Comparison of ENCODE assay signal across 9 cellular contexts in the genomic region with DNA sequence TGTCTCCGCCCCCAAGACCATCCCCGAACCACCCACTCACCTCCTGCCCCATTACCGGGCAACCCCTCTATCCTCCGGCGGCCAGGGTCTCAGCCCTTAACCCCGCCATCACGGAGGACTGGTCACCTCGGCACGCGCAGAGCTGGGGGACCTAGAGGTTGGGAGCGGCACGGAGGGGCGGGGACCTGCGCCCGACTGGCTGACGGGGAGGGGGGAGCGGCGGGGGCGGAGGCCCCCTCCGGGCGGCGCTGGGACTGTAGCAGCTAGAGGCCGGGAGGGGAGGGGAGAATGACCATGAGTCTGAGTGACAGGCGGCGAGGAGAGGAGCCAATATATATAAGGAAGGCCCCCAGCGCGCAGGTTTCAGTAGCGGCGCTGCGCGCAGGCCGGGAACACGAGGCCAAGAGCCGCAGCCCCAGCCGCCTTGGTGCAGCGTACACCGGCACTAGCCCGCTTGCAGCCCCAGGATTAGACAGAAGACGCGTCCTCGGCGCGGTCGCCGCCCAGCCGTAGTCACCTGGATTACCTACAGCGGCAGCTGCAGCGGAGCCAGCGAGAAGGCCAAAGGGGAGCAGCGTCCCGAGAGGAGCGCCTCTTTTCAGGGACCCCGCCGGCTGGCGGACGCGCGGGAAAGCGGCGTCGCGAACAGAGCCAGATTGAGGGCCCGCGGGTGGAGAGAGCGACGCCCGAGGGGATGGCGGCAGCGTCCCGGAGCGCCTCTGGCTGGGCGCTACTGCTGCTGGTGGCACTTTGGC. TPM values are rescaled to one million over a fixed set of nuclear protein-coding genes. Genes with fewer than 3 reads are reported as not detected.
DNase-seq lines count a peak whose midpoint lies in the region; ATAC-seq, FAIRE-seq and TF ChIP-seq lines count a peak whose summit lies in the region.
"Had no signal": no experiment of that assay in that cellular context is flagged by ENCODE, and none has a peak within 500 bp of the region (broad histone marks: within the 10 kb centered on the region; RNA-seq: fewer than 3 reads in every experiment).

A gene (plus strand): TSS at position 366 of the 755 bp plus-strand sequence. CDS start 329 bp downstream, at position 695.

- peak within 1 kb of the TSS; percentile 56; the same call in 1 of the 2 replicates for H2AK5ac ChIP-seq in IMR-90 (ENCODE audit: low read depth, low read length)

- peak within 1 kb of the TSS; percentile 85 for H3K4me3 ChIP-seq in IMR-90 (ENCODE audit: insufficient read depth, low read depth, low read length)
- peak within 1 kb of the TSS; percentile 44 for H3K4me3 ChIP-seq in astrocyte (ENCODE audit: insufficient read depth, low read depth, low read length)
- peak within 1 kb of the TSS; percentile 20 for H3K4me3 ChIP-seq in iPS-11a (ENCODE audit: low read depth, low read length)
- peak within 1 kb of the TSS; percentile 70 to 78 (median 77) for H3K4me3 ChIP-seq in skeletal muscle tissue (ENCODE audit: low read length in 3 of 3)

- TF ChIP-seq POLR2A in IMR-90 (IDR thresholded peaks at IDR 0.05; ENCODE audit: low read depth, low read length), result peak; percentile 82

- peak within 1 kb of the TSS; percentile 50 for H3K4ac ChIP-seq in IMR-90 (ENCODE audit: low read depth, low read length)

- H3K79me1 ChIP-seq in IMR-90 (ENCODE audit: low read depth in 1 of 2, low read length in 2 of 2), result peaks cover 0 to 40% of the 10 kb centered on the region in 2 experiments; a peak in 3 of 4 replicates

- dilution Hi-C loops in IMR-90 (cut with HindIII; ENCODE audit: low sequenced_read_pairs, unreplicated experiment), result no loop called here

- 0% methylated on average over 37 of the region's 72 CpGs; no CpG with 5 or more reads in 1 of the 2 experiments for WGBS in IMR-90 (ENCODE audit: extremely low coverage in 2 of 2, insufficient read length in 1 of 2), 2 experiments

- H4K20me1 ChIP-seq in IMR-90 (ENCODE audit: insufficient read depth, low read length), result peaks cover 38% of the 10 kb centered on the region
- H4K20me1 ChIP-seq in astrocyte (ENCODE audit: insufficient read depth, low read length), result peaks cover 10% of the 10 kb centered on the region

- ATAC-seq in IMR-90 (ENCODE audit: low read depth) (peak; percentile 63), GM21786 (IDR thresholded peaks at IDR 0.05; ENCODE audit: unreplicated experiment) (no peak)

- peak within 1 kb of the TSS; percentile 60 for H2AK9ac ChIP-seq in IMR-90 (replicated peaks; ENCODE audit: low read depth, low read length, poor library complexity)

- H3K27me3 ChIP-seq in IMR-90 (ENCODE audit: control insufficient read depth, insufficient read depth, low read length) (peaks cover 26% of the 10 kb centered on the region), astrocyte (ENCODE audit: insufficient read depth, low read length) (peaks cover 60% of the 10 kb centered on the region), skeletal muscle tissue (ENCODE audit: control insufficient read depth in 3 of 3, insufficient read depth in 3 of 3, low read length in 3 of 3) (peaks cover 68 to 71% (median 69%) of the 10 kb centered on the region in 3 donors)

- H3K9me1 ChIP-seq in IMR-90 (ENCODE audit: insufficient read depth, low read length), result peaks cover 13% of the 10 kb centered on the region

- H3K79me2 ChIP-seq in astrocyte (ENCODE audit: insufficient read depth, low read length), result no peaks in the 10 kb centered on the region

- no peak within 1 kb of the TSS for H3K27ac Mint-ChIP-seq in astrocyte (ENCODE audit: unreplicated experiment)

- no peak within 1 kb of the TSS for H3K18ac ChIP-seq in IMR-90 (ENCODE audit: low read depth, low read length)

- H2BK15ac ChIP-seq in IMR-90 (ENCODE audit: low read depth, low read length), result no peak within 1 kb of the TSS; the same call in 2 of the 3 replicates

- H3K9me3 Mint-ChIP-seq in astrocyte (ENCODE audit: unreplicated experiment), result no peaks in the 10 kb centered on the region

- peaks cover 10% of the 10 kb centered on the region for H3K4me1 Mint-ChIP-seq in astrocyte (ENCODE audit: low read depth, unreplicated experiment)

- no TSS peak for BruUV-seq in IMR-90 (replicated peaks; lab: Mats Ljungman, UMichigan)

- H2AFZ ChIP-seq in IMR-90 (replicated peaks; ENCODE audit: low read length, poor library complexity) (peak within 1 kb of the TSS; percentile 96), astrocyte (ENCODE audit: low read depth, low read length) (peak within 1 kb of the TSS; percentile 83)

- intact Hi-C loops in IMR-90 (cut with micrococcal nuclease), result no loop called here

- TF ChIP-seq RAD21 in IMR-90 (IDR thresholded peaks at IDR 0.05; ENCODE audit: low read length), result no peak

- H3K9me3 ChIP-seq in IMR-90 (ENCODE audit: control insufficient read depth, insufficient read depth, low read length), result no peaks in the 10 kb centered on the region
- no peaks in the 10 kb centered on the region for H3K9me3 ChIP-seq in astrocyte (ENCODE audit: insufficient read depth, low read depth, low read length)
- H3K9me3 ChIP-seq in skeletal muscle tissue (ENCODE audit: control insufficient read depth in 3 of 3, low read length in 3 of 3), result no peaks in the 10 kb centered on the region

- CTCF ChIA-PET in IMR-90 (lab: Yijun Ruan, JAX), result interaction anchor here (0.6 to 2.5 kb wide), 5 partner anchors 13 to 89 kb away, joined by 3 to 6 read pairs (median 3); no protein-coding TSS in a partner anchor

- H4K5ac ChIP-seq in IMR-90 (ENCODE audit: low read depth, low read length), result no peak within 1 kb of the TSS

- H3K4me2 ChIP-seq in IMR-90 (ENCODE audit: low read depth, low read length) (peak within 1 kb of the TSS; percentile 99), astrocyte (ENCODE audit: low read length) (peak within 1 kb of the TSS; percentile 88)

- H3K9ac ChIP-seq in IMR-90 (ENCODE audit: low read depth, low read length) (peak within 1 kb of the TSS; percentile 58), astrocyte (ENCODE audit: low read length) (no peak within 1 kb of the TSS), skeletal muscle tissue (ENCODE audit: low read depth in 1 of 3, low read length in 3 of 3) (peak within 1 kb of the TSS; percentile 43 to 77 (median 68))

- H3K14ac ChIP-seq in IMR-90 (replicated peaks; ENCODE audit: low read depth, low read length), result peak within 1 kb of the TSS; percentile 40

- H3K4me1 ChIP-seq in IMR-90 (ENCODE audit: control insufficient read depth, insufficient read depth, low read length) (peaks cover 21% of the 10 kb centered on the region), astrocyte (ENCODE audit: insufficient read depth, low read length) (peaks cover 18% of the 10 kb centered on the region), skeletal muscle tissue (ENCODE audit: control insufficient read depth in 3 of 3, insufficient read depth in 3 of 3, low read length in 3 of 3) (peaks cover 35 to 58% (median 45%) of the 10 kb centered on the region in 3 donors)

- H2BK120ac ChIP-seq in IMR-90 (ENCODE audit: low read depth, low read length), result no peak within 1 kb of the TSS

- peak within 1 kb of the TSS in 1 of 2 experiments; percentile 15; a peak in 1 of 4 replicates for H4K8ac ChIP-seq in IMR-90 (ENCODE audit: low read depth in 2 of 2, low read length in 2 of 2)

- no peak within 1 kb of the TSS; the same call in 1 of the 2 replicates for H3K27ac ChIP-seq in IMR-90 (ENCODE audit: insufficient read depth, low read length)
- no peak within 1 kb of the TSS for H3K27ac ChIP-seq in astrocyte (ENCODE audit: low read depth, low read length)
- peak within 1 kb of the TSS; percentile 54 for H3K27ac ChIP-seq in skeletal muscle tissue (ENCODE audit: low read depth, low read length)

- H2BK5ac ChIP-seq in IMR-90 (ENCODE audit: low read depth, low read length, poor library complexity, severe bottlenecking), result no peak within 1 kb of the TSS

- H3K36me3 ChIP-seq in IMR-90 (ENCODE audit: control insufficient read depth, insufficient read depth, low read length) (no peaks in the 10 kb centered on the region), astrocyte (ENCODE audit: insufficient read depth, low read length) (no peaks in the 10 kb centered on the region), skeletal muscle tissue (ENCODE audit: control insufficient read depth in 3 of 3, insufficient read depth in 3 of 3, low read length in 3 of 3) (peaks cover 0 to 6% (median 0%) of the 10 kb centered on the region in 3 donors)

- H3K4me3 Mint-ChIP-seq in astrocyte (ENCODE audit: unreplicated experiment), result peak within 1 kb of the TSS; percentile 81

- no peak within 1 kb of the TSS for H3K56ac ChIP-seq in IMR-90 (ENCODE audit: extremely low read depth, insufficient read depth, low read length)

- peak within 1 kb of the TSS; percentile 77; the same call in 1 of the 2 replicates for H3K23ac ChIP-seq in IMR-90 (ENCODE audit: low read depth, low read length)

- peak within 1 kb of the TSS; percentile 21 for H4K91ac ChIP-seq in IMR-90 (ENCODE audit: insufficient read depth, low read depth, low read length)

- H3K36me3 Mint-ChIP-seq in astrocyte (ENCODE audit: low read depth, unreplicated experiment), result peaks cover 5% of the 10 kb centered on the region

- no peak for TF ChIP-seq CTCF in IMR-90 (conservative IDR thresholded peaks at IDR 0.05; ENCODE audit: low read depth, low read length)
- TF ChIP-seq CTCF in astrocyte (IDR thresholded peaks at IDR 0.05; ENCODE audit: insufficient read depth, low read depth, low read length), result no peak

- POLR2A ChIA-PET in IMR-90 (lab: Charles Lee; ENCODE audit: unreplicated experiment), result no interaction called here

- in situ Hi-C loops in IMR-90 (cut with MboI; ENCODE audit: low sequenced_read_pairs), result no loop called here

- H2BK20ac ChIP-seq in IMR-90 (ENCODE audit: low read depth, low read length), result no peak within 1 kb of the TSS

- DNase-seq in DMS114 treated with DMSO at 0.1 percent for 48 hours (lab: John Stamatoyannopoulos, UW; ENCODE audit: unreplicated experiment) (peak; percentile 76), IMR-90 (peak; percentile 59), OCI-M1 (lab: John Stamatoyannopoulos, UW) (peak; percentile 73), astrocyte (ENCODE audit: low read depth) (peak; percentile 27), AML-193 (lab: John Stamatoyannopoulos, UW) (no peak)

- no peak for FAIRE-seq in astrocyte (lab: Jason Lieb, UNC)

- H3K27me3 Mint-ChIP-seq in astrocyte (ENCODE audit: low read depth, unreplicated experiment), result peaks cover 70% of the 10 kb centered on the region

TF ChIP-seq in IMR-90, 13 proteins besides CTCF, POLR2A, EP300 and RAD21:
- 0 out of 2 replicates have a peak, but pooled peaks have one; percentile 34 for TF ChIP-seq MXI1 (IDR thresholded peaks at IDR 0.05; ENCODE audit: borderline replicate concordance, low read depth, low read length)
- TF ChIP-seq, protein P1, sequence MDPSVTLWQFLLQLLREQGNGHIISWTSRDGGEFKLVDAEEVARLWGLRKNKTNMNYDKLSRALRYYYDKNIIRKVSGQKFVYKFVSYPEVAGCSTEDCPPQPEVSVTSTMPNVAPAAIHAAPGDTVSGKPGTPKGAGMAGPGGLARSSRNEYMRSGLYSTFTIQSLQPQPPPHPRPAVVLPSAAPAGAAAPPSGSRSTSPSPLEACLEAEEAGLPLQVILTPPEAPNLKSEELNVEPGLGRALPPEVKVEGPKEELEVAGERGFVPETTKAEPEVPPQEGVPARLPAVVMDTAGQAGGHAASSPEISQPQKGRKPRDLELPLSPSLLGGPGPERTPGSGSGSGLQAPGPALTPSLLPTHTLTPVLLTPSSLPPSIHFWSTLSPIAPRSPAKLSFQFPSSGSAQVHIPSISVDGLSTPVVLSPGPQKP (IDR thresholded peaks at IDR 0.05; ENCODE audit: borderline replicate concordance, low read depth, low read length), result no peak

RNA-seq across cellular contexts. Expression of the gene that starts here (rescaled TPM):
- total RNA-seq in IMR-90 (2012; rRNA removed), result 1.7 and 1.8 TPM in 2 replicates
- polyA plus RNA-seq in IMR-90 (2012; rRNA removed), result 3.4 and 3.6 TPM in 2 replicates
- polyA plus RNA-seq in IMR-90 (2012; cell fraction: cytosol; rRNA removed), result 2.3 and 2.9 TPM in 2 replicates
- polyA plus RNA-seq in IMR-90 (2012; cell fraction: nucleus; rRNA removed; ENCODE audit: low replicate concordance), result 2.4 and 5.1 TPM in 2 replicates
- 0.09 and 0.29 TPM in 2 replicates for total RNA-seq in astrocyte
- 11.5 TPM for total RNA-seq in skeletal muscle tissue
- total RNA-seq: T-helper 1 cell treated with Interleukin-12 subunit alpha and Interleukin-12 subunit beta and Interleukin-4 antibody, amounts not matched to agents 30 ng/mL and 1 ng/mL, for 36 hours had no signal

Comparison
In these comparisons a context has a peak if more than half of its experiments do, and no peak if none do; other contexts are left out.
1. Peak in DNase-seq, H3K4me3 ChIP-seq and H3K4me2 ChIP-seq in astrocyte; RNA of the gene not detected or under 1 TPM.
2. DNase-seq: peak in DMS114 treated with DMSO at 0.1 percent for 48 hours (single experiment), IMR-90 (single experiment) and OCI-M1 (single experiment); none in AML-193 (0 of 2).
3. H3K4me3 ChIP-seq: peak in every context shown above with its lines; median percentile 85 in IMR-90; 77 in skeletal muscle tissue; 44 in astrocyte; 20 in iPS-11a.